Comparison of ENCODE assay signal across 1 cellular context in genomic region chr5:76818844-76819831, GRCh38.
TF ChIP-seq lines count a peak whose summit lies in the region.

Gene F2RL1, plus strand, starts transcription at chr5:76819030. Its CDS starts 153 bp downstream, at chr5:76819183.

TF ChIP-seq in HepG2, 621 proteins besides CTCF, POLR2A, EP300 and RAD21 (continued from another document and continues in another):
- TF ChIP-seq ZSCAN30 (CRISPR knock-in tag; IDR thresholded peaks at IDR 0.05) = no peak
- TF ChIP-seq TOE1 (CRISPR knock-in tag; IDR thresholded peaks at IDR 0.05) = no peak
- 0 out of 2 replicates have a peak, but pooled peaks have one; percentile 25 for TF ChIP-seq ZNF142 (CRISPR knock-in tag; IDR thresholded peaks at IDR 0.05)
- TF ChIP-seq CREB3 (CRISPR knock-in tag; IDR thresholded peaks at IDR 0.05) = no peak
- TF ChIP-seq MAF1 (CRISPR knock-in tag; IDR thresholded peaks at IDR 0.05; ENCODE audit: borderline replicate concordance) = no peak
- no peak; the same call in 1 of the 2 replicates for TF ChIP-seq ZFAT (CRISPR knock-in tag; conservative IDR thresholded peaks at IDR 0.05)
- no peak for TF ChIP-seq BATF2 (CRISPR knock-in tag; IDR thresholded peaks at IDR 0.05)
- TF ChIP-seq ZNF878 (CRISPR knock-in tag; IDR thresholded peaks at IDR 0.05) = no peak
- TF ChIP-seq NCOA1 (CRISPR knock-in tag; IDR thresholded peaks at IDR 0.05) = no peak
- TF ChIP-seq ZNF570 (CRISPR knock-in tag; IDR thresholded peaks at IDR 0.05; ENCODE audit: borderline replicate concordance) = no peak
- TF ChIP-seq ZNF709 (CRISPR knock-in tag; IDR thresholded peaks at IDR 0.05) = no peak
- no peak for TF ChIP-seq CCAR2 (optimal IDR thresholded peaks at IDR 0.05; ENCODE audit: low read depth, low read length)
- TF ChIP-seq SIX1 (CRISPR knock-in tag; IDR thresholded peaks at IDR 0.05; ENCODE audit: borderline replicate concordance) = peak; percentile 58; the same call in 1 of the 2 replicates
- no peak for TF ChIP-seq ATRX (CRISPR knock-in tag; IDR thresholded peaks at IDR 0.05; ENCODE audit: borderline replicate concordance)
- TF ChIP-seq NCOA5 (CRISPR knock-in tag; IDR thresholded peaks at IDR 0.05) = no peak
- TF ChIP-seq ZFP36L2 (CRISPR knock-in tag; IDR thresholded peaks at IDR 0.05) = no peak
- TF ChIP-seq ELF4 (CRISPR knock-in tag; IDR thresholded peaks at IDR 0.05; ENCODE audit: borderline replicate concordance) = no peak
- peak; percentile 65; the same call in 1 of the 2 replicates for TF ChIP-seq HNF1B (CRISPR knock-in tag; IDR thresholded peaks at IDR 0.05)
- no peak for TF ChIP-seq RNF219 (CRISPR knock-in tag; IDR thresholded peaks at IDR 0.05)
- no peak for TF ChIP-seq ZFP1 (CRISPR knock-in tag; IDR thresholded peaks at IDR 0.05)
- TF ChIP-seq ZNF30 (CRISPR knock-in tag; IDR thresholded peaks at IDR 0.05) = no peak
- no peak for TF ChIP-seq GRHL1 (CRISPR knock-in tag; conservative IDR thresholded peaks at IDR 0.05)
- no peak for TF ChIP-seq NFE2L1 (CRISPR knock-in tag; IDR thresholded peaks at IDR 0.05; ENCODE audit: borderline replicate concordance)
- no peak for TF ChIP-seq NAIF1 (CRISPR knock-in tag; IDR thresholded peaks at IDR 0.05; ENCODE audit: borderline replicate concordance)
- TF ChIP-seq TFDP1 (CRISPR knock-in tag; IDR thresholded peaks at IDR 0.05; ENCODE audit: borderline replicate concordance) = peak; percentile 51; the same call in 1 of the 2 replicates
- no peak for TF ChIP-seq ZNF326 (CRISPR knock-in tag; IDR thresholded peaks at IDR 0.05; ENCODE audit: borderline replicate concordance)
- 0 out of 2 replicates have a peak, but pooled peaks have one; percentile 39 for TF ChIP-seq ZNF784 (CRISPR knock-in tag; IDR thresholded peaks at IDR 0.05; ENCODE audit: borderline replicate concordance)
- TF ChIP-seq FOSL2 (CRISPR knock-in tag; IDR thresholded peaks at IDR 0.05) = peak; percentile 57
- no peak for TF ChIP-seq THYN1 (CRISPR knock-in tag; IDR thresholded peaks at IDR 0.05; ENCODE audit: borderline replicate concordance, low read depth)
- TF ChIP-seq ESRRA (CRISPR knock-in tag; IDR thresholded peaks at IDR 0.05; ENCODE audit: low read depth) = no peak
- no peak for TF ChIP-seq KAT2B (IDR thresholded peaks at IDR 0.05; ENCODE audit: borderline replicate concordance, low read depth, low read length)
- TF ChIP-seq TCF7 (IDR thresholded peaks at IDR 0.05; ENCODE audit: low read depth) = no peak; the same call in 1 of the 2 replicates
- TF ChIP-seq ZNF546 (CRISPR knock-in tag; conservative IDR thresholded peaks at IDR 0.05) = no peak; the same call in 1 of the 2 replicates
- TF ChIP-seq ZNF773 (CRISPR knock-in tag; IDR thresholded peaks at IDR 0.05; ENCODE audit: borderline replicate concordance) = no peak
- no peak for TF ChIP-seq HNRNPK (IDR thresholded peaks at IDR 0.05; ENCODE audit: low read depth, low read length, poor library complexity, severe bottlenecking)
- no peak for TF ChIP-seq KLF12 (CRISPR knock-in tag; IDR thresholded peaks at IDR 0.05; ENCODE audit: borderline replicate concordance)
- no peak for TF ChIP-seq DDIT3 (CRISPR knock-in tag; IDR thresholded peaks at IDR 0.05)
- no peak for TF ChIP-seq ZBTB2 (CRISPR knock-in tag; IDR thresholded peaks at IDR 0.05; ENCODE audit: low read depth)
- TF ChIP-seq ZNF275 (CRISPR knock-in tag; IDR thresholded peaks at IDR 0.05; ENCODE audit: borderline replicate concordance) = 0 out of 2 replicates have a peak, but pooled peaks have one; percentile 17
- 0 out of 2 replicates have a peak, but pooled peaks have one; percentile 33 for TF ChIP-seq TBP (CRISPR knock-in tag; IDR thresholded peaks at IDR 0.05)
- no peak for TF ChIP-seq SCMH1 (CRISPR knock-in tag; IDR thresholded peaks at IDR 0.05; ENCODE audit: borderline replicate concordance)
- TF ChIP-seq ZBTB3 (CRISPR knock-in tag; IDR thresholded peaks at IDR 0.05; ENCODE audit: borderline replicate concordance, low read depth) = no peak
- no peak for TF ChIP-seq FOXM1 (CRISPR knock-in tag; IDR thresholded peaks at IDR 0.05)
